Comparison of ENCODE assay signal across 17 cellular contexts in the genomic region with DNA sequence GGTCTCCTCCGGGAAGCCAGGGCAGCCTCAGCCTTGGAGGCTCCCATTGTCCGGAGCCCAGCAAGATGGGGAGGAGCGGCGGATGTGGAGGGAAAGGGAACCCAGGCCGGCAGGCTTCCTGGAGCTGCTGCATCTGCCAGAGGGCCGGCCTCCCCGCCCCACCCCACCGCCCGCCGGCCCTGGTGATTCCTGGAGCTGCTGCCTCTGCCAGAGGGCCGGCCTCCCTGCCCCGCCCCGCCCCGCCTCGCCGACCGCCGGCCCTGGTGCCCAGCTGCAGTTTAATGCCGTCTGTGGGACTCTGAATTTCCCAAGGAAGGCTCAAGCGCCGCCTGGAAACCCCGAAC. TPM values are rescaled to one million over a fixed set of nuclear protein-coding genes. Genes with fewer than 3 reads are reported as not detected.
DNase-seq lines count a peak whose midpoint lies in the region; ATAC-seq and TF ChIP-seq lines count a peak whose summit lies in the region.
"Had no signal": no experiment of that assay in that cellular context is flagged by ENCODE, and none has a peak within 500 bp of the region (broad histone marks: within the 10 kb centered on the region; RNA-seq: fewer than 3 reads in every experiment).

No MANE protein-coding gene starts in this region.

- H3K36me3 ChIP-seq in endodermal cell (ENCODE audit: control insufficient read depth, insufficient read depth, low read length): no peaks in the 10 kb centered on the region
- peaks cover 0 to 20% of the 10 kb centered on the region in 2 donors for H3K36me3 ChIP-seq in lung (ENCODE audit: control insufficient read depth in 2 of 2, insufficient read depth in 2 of 2, low read length in 2 of 2)
- H3K36me3 ChIP-seq in spleen: peaks cover 0 to 63% (median 0%) of the 10 kb centered on the region in 6 donors

- no peaks in the 10 kb centered on the region for H3K4me1 Mint-ChIP-seq in endodermal cell
- no peaks in the 10 kb centered on the region for H3K4me1 Mint-ChIP-seq in activated CD4-positive, alpha-beta T cell treated with anti-CD3 and anti-CD28 coated beads, Interleukin-2, amount 10 ng/mL, durations not matched to agents 24 days and 14 days

- no peak for TF ChIP-seq POLR2A in spleen (IDR thresholded peaks at IDR 0.05)

- no peak overlapping the region for H3K9ac ChIP-seq in endodermal cell (ENCODE audit: extremely low read depth, low read length, poor library complexity, severe bottlenecking)

- DNase-seq in DMS53 treated with DMSO at 0.1 percent for 48 hours (lab: John Stamatoyannopoulos, UW; ENCODE audit: unreplicated experiment): peak; percentile 65
- no peak for DNase-seq in endodermal cell
- DNase-seq in lung (ENCODE audit: low spot score): no peak
- peak; percentile 87 for DNase-seq in spleen
- no peak for DNase-seq in retina
- DNase-seq in activated CD4-positive, alpha-beta T cell treated with anti-CD3 and anti-CD28 coated beads, Interleukin-2, amount 10 ng/mL, durations not matched to agents 24 days and 14 days: no peak
- DNase-seq in iPS-NIHi7 (ENCODE audit: extremely low spot score): no peak
- DNase-seq: activated CD8-positive, alpha-beta memory T cell treated with anti-CD3 and anti-CD28 coated beads, Interleukin-2, amount 10 ng/mL, durations not matched to agents 7 days and 5 days; central memory CD4-positive, alpha-beta T cell; COR-L47; effector memory CD8-positive, alpha-beta T cell; naive thymus-derived CD4-positive, alpha-beta T cell; NCI-H2029 treated with DMSO at 0.1 percent for 48 hours had no signal

- no peaks in the 10 kb centered on the region for H3K9me3 Mint-ChIP-seq in endodermal cell
- no peaks in the 10 kb centered on the region for H3K9me3 Mint-ChIP-seq in activated CD4-positive, alpha-beta T cell treated with anti-CD3 and anti-CD28 coated beads, Interleukin-2, amount 10 ng/mL, durations not matched to agents 24 days and 14 days
- H3K9me3 Mint-ChIP-seq: effector memory CD8-positive, alpha-beta T cell; naive thymus-derived CD4-positive, alpha-beta T cell had no signal

- no peaks in the 10 kb centered on the region for H3K27me3 ChIP-seq in endodermal cell (ENCODE audit: control insufficient read depth, insufficient read depth, low read length, poor library complexity, severe bottlenecking)
- no peaks in the 10 kb centered on the region for H3K27me3 ChIP-seq in lung (ENCODE audit: control insufficient read depth, insufficient read depth)
- no peaks in the 10 kb centered on the region for H3K27me3 ChIP-seq in spleen (replicated peaks in 1 of 7)

- 88 to 89% methylated on average over 6 to 22 of the region's 22 CpGs for WGBS in endodermal cell (ENCODE audit: insufficient coverage in 1 of 2, insufficient read length in 1 of 2), 2 experiments
- 67 to 84% methylated on average over 21 to 22 of the region's 22 CpGs for WGBS in lung, 2 donors
- 69 to 95% (median 78%) methylated on average over 9 to 22 of the region's 22 CpGs for WGBS in spleen, 5 donors

- H3K27ac Mint-ChIP-seq in endodermal cell: no peak overlapping the region
- no peak overlapping the region for H3K27ac Mint-ChIP-seq in activated CD4-positive, alpha-beta T cell treated with anti-CD3 and anti-CD28 coated beads, Interleukin-2, amount 10 ng/mL, durations not matched to agents 24 days and 14 days
- H3K27ac Mint-ChIP-seq: activated CD8-positive, alpha-beta memory T cell treated with anti-CD3 and anti-CD28 coated beads, Interleukin-2, amount 10 ng/mL, durations not matched to agents 7 days and 5 days had no signal

- H3K4me1 ChIP-seq in endodermal cell (ENCODE audit: control insufficient read depth, insufficient read depth, low read length) (no peaks in the 10 kb centered on the region), lung (ENCODE audit: control insufficient read depth in 2 of 2, insufficient read depth in 2 of 2, low read length in 2 of 2) (peaks cover 0 to 13% of the 10 kb centered on the region in 2 donors), spleen (peaks cover 5 to 60% (median 35%) of the 10 kb centered on the region in 6 donors)

- no peak overlapping the region for H3K4me3 Mint-ChIP-seq in endodermal cell
- no peak overlapping the region for H3K4me3 Mint-ChIP-seq in activated CD4-positive, alpha-beta T cell treated with anti-CD3 and anti-CD28 coated beads, Interleukin-2, amount 10 ng/mL, durations not matched to agents 24 days and 14 days
- H3K4me3 Mint-ChIP-seq: activated CD8-positive, alpha-beta memory T cell treated with anti-CD3 and anti-CD28 coated beads, Interleukin-2, amount 10 ng/mL, durations not matched to agents 7 days and 5 days; effector memory CD8-positive, alpha-beta T cell; naive thymus-derived CD4-positive, alpha-beta T cell had no signal

- ATAC-seq in lung (ENCODE audit: insufficient read depth, low FRiP score): no peak
- no peak for ATAC-seq in HG03196 (IDR thresholded peaks at IDR 0.05; ENCODE audit: unreplicated experiment)
- ATAC-seq: activated CD8-positive, alpha-beta memory T cell treated with anti-CD3 and anti-CD28 coated beads, Interleukin-2, amount 10 ng/mL, durations not matched to agents 7 days and 5 days; effector memory CD8-positive, alpha-beta T cell; GM12878; naive thymus-derived CD4-positive, alpha-beta T cell had no signal

- intact Hi-C loops in spleen (cut with DNase I; ENCODE audit: low total_unique reads): no loop called here
- intact Hi-C loops in activated CD4-positive, alpha-beta T cell treated with anti-CD3 and anti-CD28 coated beads, Interleukin-2, amount 10 ng/mL, durations not matched to agents 24 days and 14 days (cut with micrococcal nuclease): no loop called here

- TF ChIP-seq CTCF in endodermal cell (conservative IDR thresholded peaks at IDR 0.05) (no peak), lung (IDR thresholded peaks at IDR 0.05; ENCODE audit: control extremely low read depth, extremely low read depth) (no peak), spleen (IDR thresholded peaks at IDR 0.05 in 8 of 11, conservative IDR thresholded peaks at IDR 0.05 in 3 of 11) (no peak)

- H3K27me3 Mint-ChIP-seq in endodermal cell (ENCODE audit: insufficient read depth): no peaks in the 10 kb centered on the region
- no peaks in the 10 kb centered on the region for H3K27me3 Mint-ChIP-seq in activated CD4-positive, alpha-beta T cell treated with anti-CD3 and anti-CD28 coated beads, Interleukin-2, amount 10 ng/mL, durations not matched to agents 24 days and 14 days
- H3K27me3 Mint-ChIP-seq: activated CD8-positive, alpha-beta memory T cell treated with anti-CD3 and anti-CD28 coated beads, Interleukin-2, amount 10 ng/mL, durations not matched to agents 7 days and 5 days; effector memory CD8-positive, alpha-beta T cell; naive thymus-derived CD4-positive, alpha-beta T cell had no signal

- peaks cover 6% of the 10 kb centered on the region for H3K36me3 Mint-ChIP-seq in endodermal cell (ENCODE audit: low read depth)
- no peaks in the 10 kb centered on the region for H3K36me3 Mint-ChIP-seq in activated CD4-positive, alpha-beta T cell treated with anti-CD3 and anti-CD28 coated beads, Interleukin-2, amount 10 ng/mL, durations not matched to agents 24 days and 14 days (ENCODE audit: low read depth)
- H3K36me3 Mint-ChIP-seq: activated CD8-positive, alpha-beta memory T cell treated with anti-CD3 and anti-CD28 coated beads, Interleukin-2, amount 10 ng/mL, durations not matched to agents 7 days and 5 days had no signal

- H3K27ac ChIP-seq in endodermal cell (ENCODE audit: low read depth, low read length) (peak overlapping the region; percentile 2), lung (ENCODE audit: low read depth in 1 of 2, low read length in 1 of 2) (peak overlapping the region; percentile 24 to 85), spleen (peak overlapping the region; percentile 46 to 89 (median 82))

- no peaks in the 10 kb centered on the region for H3K9me3 ChIP-seq in endodermal cell (ENCODE audit: control insufficient read depth, low read length)
- no peaks in the 10 kb centered on the region for H3K9me3 ChIP-seq in lung (ENCODE audit: control insufficient read depth in 2 of 2, insufficient read depth in 1 of 2, low read length in 1 of 2)
- H3K9me3 ChIP-seq in spleen: no peaks in the 10 kb centered on the region

- H3K4me3 ChIP-seq in endodermal cell (ENCODE audit: low read length) (no peak overlapping the region), lung (no peak overlapping the region), spleen (no peak overlapping the region)
- H3K4me3 ChIP-seq: GM12878 had no signal

RNA-seq across cellular contexts. Expression of a gene that starts 31.6 kb away (rescaled TPM):
- 10 to 100 TPM; 15.5 to 31.0 TPM for total RNA-seq in endodermal cell
- 25.5 TPM for polyA plus RNA-seq in endodermal cell (2013, experiment 1 of 2)
- polyA plus RNA-seq in endodermal cell (2013, experiment 2 of 2): 25.1 TPM
- total RNA-seq in lung: 10 to 100 TPM; 17.5 to 21.5 TPM
- polyA plus RNA-seq in lung: 10 to 100 TPM in 1 of 2 donors, 1 to 10 TPM in 1; 8.6 to 30.5 TPM
- 10 to 100 TPM; 14.5 to 52.8 (median 29.8) TPM for total RNA-seq in spleen
- polyA plus RNA-seq in spleen: 10 to 100 TPM; 15.6 to 62.3 (median 43.4) TPM
- total RNA-seq in activated CD4-positive, alpha-beta T cell treated with anti-CD3 and anti-CD28 coated beads, Interleukin-2, amount 10 ng/mL, durations not matched to agents 24 days and 14 days: 4.4 and 5.2 TPM in 2 replicates

RNA-seq across cellular contexts. Expression of a gene that starts 31.8 kb away (rescaled TPM):
- total RNA-seq in endodermal cell (1 to 10 TPM; 5.0 to 5.9 TPM), lung (10 to 100 TPM in 1 of 2 donors, 1 to 10 TPM in 1; 3.1 to 10.1 TPM), spleen (10 to 100 TPM in 2 of 7 donors, 1 to 10 TPM in 5; 1.9 to 15.0 (median 5.3) TPM)
- 1.9 TPM for polyA plus RNA-seq in endodermal cell (2013, experiment 1 of 2)
- 1.2 TPM for polyA plus RNA-seq in endodermal cell (2013, experiment 2 of 2)
- polyA plus RNA-seq in lung (10 to 100 TPM in 1 of 2 donors, 1 to 10 TPM in 1; 2.1 to 11.7 TPM), spleen (10 to 100 TPM in 1 of 3 donors, 1 to 10 TPM in 2; 3.2 to 10.7 (median 7.8) TPM)
- 0.30 and 0.36 TPM in 2 replicates for total RNA-seq in activated CD4-positive, alpha-beta T cell treated with anti-CD3 and anti-CD28 coated beads, Interleukin-2, amount 10 ng/mL, durations not matched to agents 24 days and 14 days
- total RNA-seq: GM12878, OCI-LY7 had no signal

RNA-seq across cellular contexts. Expression of a gene that starts 49.8 kb away (rescaled TPM):
- under 1 TPM; 0.33 to 0.75 TPM for total RNA-seq in endodermal cell
- polyA plus RNA-seq in endodermal cell (2013, experiment 1 of 2): 0.25 TPM
- polyA plus RNA-seq in endodermal cell (2013, experiment 2 of 2): 0.17 TPM
- total RNA-seq in lung: under 1 TPM; 0.14 to 0.28 TPM
- polyA plus RNA-seq in lung: under 1 TPM; 0.08 to 0.45 TPM
- under 1 TPM in 3 of 7 donors, not detected in 4; 0.26 to 0.37 (median 0.28) TPM for total RNA-seq in spleen
- under 1 TPM; 0.07 to 0.10 (median 0.09) TPM for polyA plus RNA-seq in spleen
- not detected in 2 replicates for total RNA-seq in activated CD4-positive, alpha-beta T cell treated with anti-CD3 and anti-CD28 coated beads, Interleukin-2, amount 10 ng/mL, durations not matched to agents 24 days and 14 days
- total RNA-seq: activated CD8-positive, alpha-beta memory T cell treated with anti-CD3 and anti-CD28 coated beads, Interleukin-2, amount 10 ng/mL, durations not matched to agents 7 days and 5 days; GM12878; naive thymus-derived CD4-positive, alpha-beta T cell; OCI-LY7; posterior vena cava had no signal
- polyA plus RNA-seq: GM12878; naive thymus-derived CD4-positive, alpha-beta T cell had no signal

Comparison
In these comparisons a context has a peak if more than half of its experiments do, and no peak if none do; other contexts are left out.
1. DNase-seq: peak in DMS53 treated with DMSO at 0.1 percent for 48 hours (single experiment) and spleen (single experiment); none in endodermal cell (single experiment), lung (single experiment), retina (single experiment), activated CD4-positive, alpha-beta T cell treated with anti-CD3 and anti-CD28 coated beads, Interleukin-2, amount 10 ng/mL, durations not matched to agents 24 days and 14 days (single experiment) and iPS-NIHi7 (single experiment).
2. H3K27ac ChIP-seq: peak in every context shown above with its lines; median percentile 82 in spleen; 54 in lung; 2 in endodermal cell.